ENCODE assay signal across 33 cellular contexts in genomic region chr17:48951572-48951971, GRCh38. TPM values are rescaled to one million over a fixed set of nuclear protein-coding genes. Genes with fewer than 3 reads are reported as not detected.
"Had no signal": no experiment of that assay in that cellular context is flagged by ENCODE, and none has a peak within 500 bp of the region (broad histone marks: within the 10 kb centered on the region; RNA-seq: fewer than 3 reads in every experiment).

No MANE protein-coding gene starts in this region.

- ATAC-seq: effector memory CD8-positive, alpha-beta T cell; esophagus mucosa; gastrocnemius medialis; heart right ventricle; left cardiac atrium; left lung; left ventricle myocardium superior; lower lobe of right lung; mucosa of descending colon had no signal

- FAIRE-seq: endometrium, islet of Langerhans, keratinocyte had no signal

- DNase-seq: colonic mucosa; cortex of kidney; effector CD8-positive, alpha-beta T cell; effector memory CD8-positive, alpha-beta T cell; endodermal cell; erythroblast; esophagus squamous epithelium; foreskin fibroblast; foreskin melanocyte; gastrocnemius medialis; glutamatergic neuron; head of caudate nucleus; heart right ventricle; hippocampal formation; left cardiac atrium; left lung; left ventricle myocardium superior; lower lobe of right lung; mesenchymal stem cell; mucosa of descending colon had no signal

- H3K27ac ChIP-seq: colonic mucosa, epithelial cell of prostate, esophagus squamous epithelium, gastrocnemius medialis, heart right ventricle, left lung, lower lobe of right lung had no signal

- H3K4me3 ChIP-seq: colonic mucosa, esophagus squamous epithelium, gastrocnemius medialis, heart right ventricle, left lung, lower lobe of right lung, mucosa of descending colon had no signal

- H3K9me3 ChIP-seq: colonic mucosa, esophagus squamous epithelium, gastrocnemius medialis, heart right ventricle, left lung, lower lobe of right lung, mucosa of descending colon had no signal

- H3K4me1 ChIP-seq: colonic mucosa, esophagus squamous epithelium, gastrocnemius medialis, heart right ventricle, left lung, lower lobe of right lung had no signal

- H3K36me3 ChIP-seq: colonic mucosa, esophagus squamous epithelium, gastrocnemius medialis, heart right ventricle, left lung, lower lobe of right lung had no signal

- H3K27me3 ChIP-seq: colonic mucosa had no signal

RNA-seq across cellular contexts. Expression of gene GIP, which starts 16.8 kb away (rescaled TPM):
- total RNA-seq: colonic mucosa, dermis microvascular lymphatic vessel endothelial cell, esophagus mucosa, esophagus squamous epithelium, gastrocnemius medialis, glomerular endothelial cell, heart right ventricle, kidney epithelial cell, left cardiac atrium, left lung, left ventricle myocardium superior, lower leg skin, lower lobe of right lung, lung microvascular endothelial cell, mesenteric fat pad, mesothelial cell of epicardium, mucosa of descending colon, myocyte had no signal
- polyA plus RNA-seq: heart right ventricle, keratinocyte had no signal

RNA-seq across cellular contexts. Expression of gene IGF2BP1, which starts 45.6 kb away (rescaled TPM):
- total RNA-seq: esophagus mucosa, esophagus squamous epithelium, gastrocnemius medialis, heart right ventricle, left ventricle myocardium superior, lower leg skin, lower lobe of right lung, mesenteric fat pad had no signal
- polyA plus RNA-seq: keratinocyte had no signal
